In the genomic region with DNA sequence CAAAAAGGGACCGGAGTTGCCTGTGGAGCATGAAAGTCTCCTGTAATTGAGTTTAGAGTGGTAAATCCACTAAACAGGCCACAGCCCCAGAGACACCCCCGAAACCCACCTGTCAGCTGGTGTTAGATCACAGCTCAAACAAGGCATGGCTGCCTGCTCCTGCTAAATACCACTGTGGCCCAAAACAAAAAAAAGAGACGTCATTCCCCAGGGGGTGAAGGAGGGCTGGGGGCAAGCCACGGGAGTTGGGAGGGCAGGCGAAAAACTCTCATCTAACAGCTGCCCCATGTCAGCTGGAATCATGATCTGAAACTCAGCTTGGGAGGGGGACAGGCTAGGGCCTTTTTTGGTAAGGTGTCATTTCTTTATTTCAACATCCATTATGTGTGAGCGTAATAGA, we compare ENCODE assay signal across 10 cellular contexts.
"Had no signal": no experiment of that assay in that cellular context is flagged by ENCODE, and none has a peak within 500 bp of the region (broad histone marks: within the 10 kb centered on the region; RNA-seq: fewer than 3 reads in every experiment).

No MANE protein-coding gene starts in this region.

- H3K9me3 Mint-ChIP-seq: HFFc6, IgD-negative memory B cell had no signal

- H3K4me2 ChIP-seq: KMS-11 had no signal

- DNase-seq: GOT3, H7, HFFc6, KBM-7 had no signal

- ATAC-seq: HCT116, HepG2 had no signal

- H3K4me1 ChIP-seq: HAP-1 had no signal

- H3K27ac Mint-ChIP-seq: HFFc6, IgD-negative memory B cell had no signal

- H3K9me3 ChIP-seq: HAP-1 had no signal

- H3K4me3 Mint-ChIP-seq: HFFc6 had no signal

- H3K4me1 Mint-ChIP-seq: IgD-negative memory B cell had no signal

- H3K36me3 ChIP-seq: HAP-1 had no signal

- H3K4me3 ChIP-seq: HAP-1 had no signal

- H3K27ac ChIP-seq: HL-60, KMS-11 had no signal

- H3K9ac ChIP-seq: KMS-11 had no signal

- H3K36me3 Mint-ChIP-seq: IgD-negative memory B cell had no signal
